Comparison of ENCODE assay signal across 7 cellular contexts in genomic region chr10:79242620-79243152, GRCh38.
DNase-seq lines count a peak whose midpoint lies in the region; ATAC-seq and TF ChIP-seq lines count a peak whose summit lies in the region.

No MANE protein-coding gene starts in this region.

- peak overlapping the region; percentile 75 for H3K4me2 ChIP-seq in neuronal stem cell (ENCODE audit: insufficient read depth, low read length, poor library complexity, severe bottlenecking)

- H2BK5ac ChIP-seq in neuronal stem cell (ENCODE audit: low read length), result no peak overlapping the region

- no peak overlapping the region for H4K91ac ChIP-seq in neuronal stem cell (ENCODE audit: low read depth, low read length, poor library complexity)

- peak overlapping the region; percentile 90 for H3K9ac ChIP-seq in neuronal stem cell (ENCODE audit: low read depth, low read length, poor library complexity)

- ATAC-seq in HG03039 (IDR thresholded peaks at IDR 0.05; ENCODE audit: unreplicated experiment) (peak; percentile 16), foreskin keratinocyte (peak; percentile 71)

- H3K23ac ChIP-seq in neuronal stem cell (ENCODE audit: low read depth, low read length, poor library complexity), result peak overlapping the region; percentile 89

- peaks cover 5% of the 10 kb centered on the region for H3K36me3 Mint-ChIP-seq in type B pancreatic cell

- WGBS in neuronal stem cell (ENCODE audit: extremely low coverage in 2 of 2, insufficient read length in 2 of 2, insufficient replicate concordance in 1 of 2), 2 donors, result no CpG with 5 or more reads among the region's 60 CpGs

- peak overlapping the region; percentile 74 for H3K4me3 Mint-ChIP-seq in type B pancreatic cell

- peak; percentile 27 for DNase-seq in NOMO-1 treated with dmso at 0.1 percent for 144 hours (lab: John Stamatoyannopoulos, UW; ENCODE audit: unreplicated experiment)
- DNase-seq in activated gamma-delta T cell (lab: John Stamatoyannopoulos, UW), result peak; percentile 51
- DNase-seq in foreskin keratinocyte, result peak in 1 of 2 donors; percentile 52
- DNase-seq in neuronal stem cell (ENCODE audit: low spot score), result peak; percentile 70
- DNase-seq in type B pancreatic cell (ENCODE audit: extremely low spot score, unreplicated experiment), result peak; percentile 88

- no peak overlapping the region for H2AK5ac ChIP-seq in neuronal stem cell (ENCODE audit: low read depth, low read length)

- peak overlapping the region; percentile 77 for H2AFZ ChIP-seq in neuronal stem cell (ENCODE audit: low read length)

- peaks cover 22% of the 10 kb centered on the region for H3K79me1 ChIP-seq in neuronal stem cell (ENCODE audit: low read depth, low read length)

- no peak overlapping the region for H2BK15ac ChIP-seq in neuronal stem cell (ENCODE audit: low read length)

- no peak overlapping the region for H4K8ac ChIP-seq in neuronal stem cell (ENCODE audit: low read depth, low read length)

- H3K27me3 ChIP-seq in foreskin keratinocyte (no peaks in the 10 kb centered on the region), neuronal stem cell (ENCODE audit: control insufficient read depth in 3 of 3, insufficient read depth in 3 of 3, low read depth in 1 of 3, low read length in 3 of 3) (no peaks in the 10 kb centered on the region)

- no peaks in the 10 kb centered on the region for H3K9me3 Mint-ChIP-seq in type B pancreatic cell

- no peak overlapping the region for H3K27ac ChIP-seq in foreskin keratinocyte
- peak overlapping the region; percentile 52 for H3K27ac ChIP-seq in neuronal stem cell (replicated peaks; ENCODE audit: low read length)

- no peak for TF ChIP-seq CTCF in foreskin keratinocyte (conservative IDR thresholded peaks at IDR 0.05)
- peak; percentile 11 for TF ChIP-seq CTCF in type B pancreatic cell (conservative IDR thresholded peaks at IDR 0.05)

- H3K36me3 ChIP-seq in neuronal stem cell (replicated peaks in 1 of 2; ENCODE audit: control insufficient read depth in 2 of 2, insufficient read depth in 2 of 2, low read length in 2 of 2), result peaks cover 0 to 25% of the 10 kb centered on the region in 2 donors

- H2BK12ac ChIP-seq in neuronal stem cell (ENCODE audit: low read length), result no peak overlapping the region

- peaks cover 0 to 2% of the 10 kb centered on the region in 2 donors for H3K9me3 ChIP-seq in neuronal stem cell (replicated peaks in 1 of 2; ENCODE audit: control insufficient read depth in 2 of 2, insufficient read depth in 1 of 2, low read depth in 1 of 2, low read length in 2 of 2)

- no peak overlapping the region for H3K4ac ChIP-seq in neuronal stem cell (ENCODE audit: low read length)

- peak overlapping the region; percentile 86 for H3K18ac ChIP-seq in neuronal stem cell (ENCODE audit: low read length)

- peaks cover 4% of the 10 kb centered on the region for H3K27me3 Mint-ChIP-seq in type B pancreatic cell

- peaks cover 18% of the 10 kb centered on the region for H3K4me1 ChIP-seq in foreskin keratinocyte
- H3K4me1 ChIP-seq in neuronal stem cell (ENCODE audit: control insufficient read depth in 2 of 2, insufficient read depth in 1 of 2, low read depth in 1 of 2, low read length in 2 of 2), result peaks cover 40 to 50% of the 10 kb centered on the region in 2 donors

- H3K27ac Mint-ChIP-seq in type B pancreatic cell, result no peak overlapping the region

- peak; percentile 46 for TF ChIP-seq POLR2A in GM18526 (IDR thresholded peaks at IDR 0.05; ENCODE audit: extremely low read depth, insufficient read length)

- peaks cover 63% of the 10 kb centered on the region for H3K4me1 Mint-ChIP-seq in type B pancreatic cell (ENCODE audit: unreplicated experiment)

- H3K14ac ChIP-seq in neuronal stem cell (ENCODE audit: low read length), result no peak overlapping the region

- peak overlapping the region; percentile 52 to 80 for H3K4me3 ChIP-seq in neuronal stem cell (ENCODE audit: low read length in 2 of 2)

- no peak overlapping the region for H2BK120ac ChIP-seq in neuronal stem cell (ENCODE audit: low read depth, low read length)
